ENCODE assay signal across 26 cellular contexts in the genomic region with DNA sequence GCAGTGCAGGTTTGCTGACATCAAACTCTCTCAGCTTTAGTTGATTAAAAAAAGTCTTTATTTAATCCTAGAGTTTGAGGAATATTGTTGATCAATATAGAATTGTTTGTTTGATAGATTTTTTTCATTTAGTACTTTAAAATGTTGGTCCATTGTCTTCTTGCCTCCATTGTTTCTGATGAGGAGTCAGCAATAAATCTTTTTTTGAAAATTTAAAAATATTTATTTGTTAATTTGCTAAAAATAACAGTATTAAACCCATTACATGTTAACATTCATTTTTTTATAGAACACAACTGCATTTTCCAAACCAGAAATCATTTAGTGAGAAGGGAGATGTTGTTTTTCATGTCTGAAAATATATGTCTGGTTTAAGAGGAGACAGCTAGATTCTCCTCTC.
"Had no signal": no experiment of that assay in that cellular context is flagged by ENCODE, and none has a peak within 500 bp of the region (broad histone marks: within the 10 kb centered on the region; RNA-seq: fewer than 3 reads in every experiment).

No MANE protein-coding gene starts in this region.

- H3K27me3 ChIP-seq: esophagus squamous epithelium, gastrocnemius medialis, heart right ventricle, left lung had no signal

- DNase-seq: cortex of kidney; effector CD8-positive, alpha-beta T cell; effector memory CD8-positive, alpha-beta T cell; endodermal cell; erythroblast; esophagus squamous epithelium; foreskin fibroblast; foreskin melanocyte; gastrocnemius medialis; glutamatergic neuron; head of caudate nucleus; heart right ventricle; hippocampal formation; left cardiac atrium; left lung; left ventricle myocardium superior; lower lobe of right lung; mesenchymal stem cell; mucosa of descending colon; naive B cell; naive thymus-derived CD8-positive, alpha-beta T cell had no signal

- ATAC-seq: effector memory CD8-positive, alpha-beta T cell; esophagus mucosa; gastrocnemius medialis; heart right ventricle; left cardiac atrium; left lung; left ventricle myocardium superior; lower lobe of right lung; mucosa of descending colon; naive thymus-derived CD8-positive, alpha-beta T cell had no signal

- FAIRE-seq: endometrium, islet of Langerhans, keratinocyte had no signal

- H3K4me3 ChIP-seq: esophagus squamous epithelium, gastrocnemius medialis, heart right ventricle, left lung, lower lobe of right lung, mucosa of descending colon had no signal

- H3K9me3 ChIP-seq: mucosa of descending colon had no signal

- H3K27ac ChIP-seq: epithelial cell of prostate, esophagus squamous epithelium, gastrocnemius medialis, heart right ventricle, left lung, lower lobe of right lung had no signal

- H3K36me3 ChIP-seq: esophagus squamous epithelium, gastrocnemius medialis, heart right ventricle, left lung, lower lobe of right lung had no signal

- H3K4me1 ChIP-seq: esophagus squamous epithelium, gastrocnemius medialis, heart right ventricle, left lung, lower lobe of right lung had no signal
